ENCODE assay signal across 1 cellular context in the genomic region with DNA sequence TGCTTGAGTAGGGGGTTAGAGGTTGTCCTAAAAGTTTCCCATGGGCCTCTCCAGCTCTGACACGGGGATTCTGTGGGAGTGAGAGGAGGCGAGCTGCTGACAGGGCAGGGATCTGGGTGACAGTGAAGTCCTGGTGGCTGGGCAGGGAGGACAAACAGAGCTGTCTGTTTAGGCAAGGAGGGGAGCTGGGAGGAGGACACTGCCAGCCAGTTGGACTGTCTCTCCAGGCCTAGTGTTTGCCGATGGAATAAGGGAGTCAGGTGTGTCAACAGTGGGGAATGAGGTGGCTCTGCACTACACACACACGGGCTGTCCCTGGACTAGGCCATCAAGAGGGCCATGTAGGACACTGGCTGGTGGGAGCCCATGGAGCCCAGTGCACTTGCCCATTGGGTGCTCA.
TF ChIP-seq lines count a peak whose summit lies in the region.

No MANE protein-coding gene starts in this region.

TF ChIP-seq in HepG2, 621 proteins besides CTCF, POLR2A, EP300 and RAD21 (continued from another document and continues in another):
- TF ChIP-seq, protein P1, sequence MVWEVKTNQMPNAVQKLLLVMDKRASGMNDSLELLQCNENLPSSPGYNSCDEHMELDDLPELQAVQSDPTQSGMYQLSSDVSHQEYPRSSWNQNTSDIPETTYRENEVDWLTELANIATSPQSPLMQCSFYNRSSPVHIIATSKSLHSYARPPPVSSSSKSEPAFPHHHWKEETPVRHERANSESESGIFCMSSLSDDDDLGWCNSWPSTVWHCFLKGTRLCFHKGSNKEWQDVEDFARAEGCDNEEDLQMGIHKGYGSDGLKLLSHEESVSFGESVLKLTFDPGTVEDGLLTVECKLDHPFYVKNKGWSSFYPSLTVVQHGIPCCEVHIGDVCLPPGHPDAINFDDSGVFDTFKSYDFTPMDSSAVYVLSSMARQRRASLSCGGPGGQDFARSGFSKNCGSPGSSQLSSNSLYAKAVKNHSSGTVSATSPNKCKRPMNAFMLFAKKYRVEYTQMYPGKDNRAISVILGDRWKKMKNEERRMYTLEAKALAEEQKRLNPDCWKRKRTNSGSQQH (CRISPR knock-in tag; IDR thresholded peaks at IDR 0.05; ENCODE audit: low read depth), result no peak
- TF ChIP-seq, protein P2, sequence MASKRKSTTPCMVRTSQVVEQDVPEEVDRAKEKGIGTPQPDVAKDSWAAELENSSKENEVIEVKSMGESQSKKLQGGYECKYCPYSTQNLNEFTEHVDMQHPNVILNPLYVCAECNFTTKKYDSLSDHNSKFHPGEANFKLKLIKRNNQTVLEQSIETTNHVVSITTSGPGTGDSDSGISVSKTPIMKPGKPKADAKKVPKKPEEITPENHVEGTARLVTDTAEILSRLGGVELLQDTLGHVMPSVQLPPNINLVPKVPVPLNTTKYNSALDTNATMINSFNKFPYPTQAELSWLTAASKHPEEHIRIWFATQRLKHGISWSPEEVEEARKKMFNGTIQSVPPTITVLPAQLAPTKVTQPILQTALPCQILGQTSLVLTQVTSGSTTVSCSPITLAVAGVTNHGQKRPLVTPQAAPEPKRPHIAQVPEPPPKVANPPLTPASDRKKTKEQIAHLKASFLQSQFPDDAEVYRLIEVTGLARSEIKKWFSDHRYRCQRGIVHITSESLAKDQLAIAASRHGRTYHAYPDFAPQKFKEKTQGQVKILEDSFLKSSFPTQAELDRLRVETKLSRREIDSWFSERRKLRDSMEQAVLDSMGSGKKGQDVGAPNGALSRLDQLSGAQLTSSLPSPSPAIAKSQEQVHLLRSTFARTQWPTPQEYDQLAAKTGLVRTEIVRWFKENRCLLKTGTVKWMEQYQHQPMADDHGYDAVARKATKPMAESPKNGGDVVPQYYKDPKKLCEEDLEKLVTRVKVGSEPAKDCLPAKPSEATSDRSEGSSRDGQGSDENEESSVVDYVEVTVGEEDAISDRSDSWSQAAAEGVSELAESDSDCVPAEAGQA (IDR thresholded peaks at IDR 0.05; ENCODE audit: low read depth), result no peak
- TF ChIP-seq, protein P2 (CRISPR knock-in tag; IDR thresholded peaks at IDR 0.05; ENCODE audit: borderline replicate concordance), result no peak
- peak; percentile 65; the same call in 1 of the 2 replicates for TF ChIP-seq WIZ (CRISPR knock-in tag; IDR thresholded peaks at IDR 0.05)
- no peak for TF ChIP-seq NFE2L1 (CRISPR knock-in tag; IDR thresholded peaks at IDR 0.05; ENCODE audit: borderline replicate concordance)
- TF ChIP-seq ZNF674 (CRISPR knock-in tag; IDR thresholded peaks at IDR 0.05; ENCODE audit: low read depth), result no peak
- TF ChIP-seq FOXM1 (CRISPR knock-in tag; IDR thresholded peaks at IDR 0.05), result no peak
- TF ChIP-seq XBP1 (CRISPR knock-in tag; IDR thresholded peaks at IDR 0.05), result no peak
- TF ChIP-seq ZNF354B (CRISPR knock-in tag; IDR thresholded peaks at IDR 0.05), result no peak
- TF ChIP-seq DMAP1 (CRISPR knock-in tag; IDR thresholded peaks at IDR 0.05), result 0 out of 2 replicates have a peak, but pooled peaks have one; percentile 25
- TF ChIP-seq, protein P3, sequence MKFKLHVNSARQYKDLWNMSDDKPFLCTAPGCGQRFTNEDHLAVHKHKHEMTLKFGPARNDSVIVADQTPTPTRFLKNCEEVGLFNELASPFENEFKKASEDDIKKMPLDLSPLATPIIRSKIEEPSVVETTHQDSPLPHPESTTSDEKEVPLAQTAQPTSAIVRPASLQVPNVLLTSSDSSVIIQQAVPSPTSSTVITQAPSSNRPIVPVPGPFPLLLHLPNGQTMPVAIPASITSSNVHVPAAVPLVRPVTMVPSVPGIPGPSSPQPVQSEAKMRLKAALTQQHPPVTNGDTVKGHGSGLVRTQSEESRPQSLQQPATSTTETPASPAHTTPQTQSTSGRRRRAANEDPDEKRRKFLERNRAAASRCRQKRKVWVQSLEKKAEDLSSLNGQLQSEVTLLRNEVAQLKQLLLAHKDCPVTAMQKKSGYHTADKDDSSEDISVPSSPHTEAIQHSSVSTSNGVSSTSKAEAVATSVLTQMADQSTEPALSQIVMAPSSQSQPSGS (CRISPR knock-in tag; IDR thresholded peaks at IDR 0.05), result peak; percentile 41; the same call in 1 of the 2 replicates
- no peak; the same call in 1 of the 2 replicates for TF ChIP-seq ZNF138 (CRISPR knock-in tag; IDR thresholded peaks at IDR 0.05; ENCODE audit: low read depth)
- TF ChIP-seq ZFX (CRISPR knock-in tag; IDR thresholded peaks at IDR 0.05; ENCODE audit: low read depth), result peak; percentile 93
- 0 out of 2 replicates have a peak, but pooled peaks have one; percentile 32 for TF ChIP-seq KAT8 (CRISPR knock-in tag; IDR thresholded peaks at IDR 0.05)
- TF ChIP-seq KAT7 (CRISPR knock-in tag; IDR thresholded peaks at IDR 0.05; ENCODE audit: borderline replicate concordance), result no peak
- TF ChIP-seq SATB2 (CRISPR knock-in tag; IDR thresholded peaks at IDR 0.05), result no peak
- TF ChIP-seq TSC22D2 (CRISPR knock-in tag; IDR thresholded peaks at IDR 0.05; ENCODE audit: borderline replicate concordance), result no peak
- no peak for TF ChIP-seq GLI4 (CRISPR knock-in tag; IDR thresholded peaks at IDR 0.05; ENCODE audit: borderline replicate concordance)
- peak; percentile 92 for TF ChIP-seq ZNF263 (CRISPR knock-in tag; IDR thresholded peaks at IDR 0.05)
- TF ChIP-seq SAFB2 (CRISPR knock-in tag; IDR thresholded peaks at IDR 0.05; ENCODE audit: borderline replicate concordance, low read depth), result no peak
- TF ChIP-seq ISL2 (CRISPR knock-in tag; IDR thresholded peaks at IDR 0.05), result 0 out of 2 replicates have a peak, but pooled peaks have one; percentile 35
- TF ChIP-seq CEBPG (CRISPR knock-in tag; IDR thresholded peaks at IDR 0.05), result no peak
- no peak for TF ChIP-seq NONO (IDR thresholded peaks at IDR 0.05)
- peak; percentile 67 for TF ChIP-seq NONO (CRISPR knock-in tag; conservative IDR thresholded peaks at IDR 0.05)
- TF ChIP-seq SYNCRIP (IDR thresholded peaks at IDR 0.05; ENCODE audit: insufficient read depth, low read depth, low read length), result no peak
- TF ChIP-seq RARA (CRISPR knock-in tag; IDR thresholded peaks at IDR 0.05), result peak; percentile 50; the same call in 1 of the 2 replicates
- no peak for TF ChIP-seq FIP1L1 (IDR thresholded peaks at IDR 0.05; ENCODE audit: borderline replicate concordance, insufficient read depth, low read depth, low read length)
- TF ChIP-seq REPIN1 (CRISPR knock-in tag; IDR thresholded peaks at IDR 0.05; ENCODE audit: borderline replicate concordance, low read depth), result no peak
- TF ChIP-seq ZNF17 (CRISPR knock-in tag; IDR thresholded peaks at IDR 0.05), result no peak
- TF ChIP-seq, protein P4, sequence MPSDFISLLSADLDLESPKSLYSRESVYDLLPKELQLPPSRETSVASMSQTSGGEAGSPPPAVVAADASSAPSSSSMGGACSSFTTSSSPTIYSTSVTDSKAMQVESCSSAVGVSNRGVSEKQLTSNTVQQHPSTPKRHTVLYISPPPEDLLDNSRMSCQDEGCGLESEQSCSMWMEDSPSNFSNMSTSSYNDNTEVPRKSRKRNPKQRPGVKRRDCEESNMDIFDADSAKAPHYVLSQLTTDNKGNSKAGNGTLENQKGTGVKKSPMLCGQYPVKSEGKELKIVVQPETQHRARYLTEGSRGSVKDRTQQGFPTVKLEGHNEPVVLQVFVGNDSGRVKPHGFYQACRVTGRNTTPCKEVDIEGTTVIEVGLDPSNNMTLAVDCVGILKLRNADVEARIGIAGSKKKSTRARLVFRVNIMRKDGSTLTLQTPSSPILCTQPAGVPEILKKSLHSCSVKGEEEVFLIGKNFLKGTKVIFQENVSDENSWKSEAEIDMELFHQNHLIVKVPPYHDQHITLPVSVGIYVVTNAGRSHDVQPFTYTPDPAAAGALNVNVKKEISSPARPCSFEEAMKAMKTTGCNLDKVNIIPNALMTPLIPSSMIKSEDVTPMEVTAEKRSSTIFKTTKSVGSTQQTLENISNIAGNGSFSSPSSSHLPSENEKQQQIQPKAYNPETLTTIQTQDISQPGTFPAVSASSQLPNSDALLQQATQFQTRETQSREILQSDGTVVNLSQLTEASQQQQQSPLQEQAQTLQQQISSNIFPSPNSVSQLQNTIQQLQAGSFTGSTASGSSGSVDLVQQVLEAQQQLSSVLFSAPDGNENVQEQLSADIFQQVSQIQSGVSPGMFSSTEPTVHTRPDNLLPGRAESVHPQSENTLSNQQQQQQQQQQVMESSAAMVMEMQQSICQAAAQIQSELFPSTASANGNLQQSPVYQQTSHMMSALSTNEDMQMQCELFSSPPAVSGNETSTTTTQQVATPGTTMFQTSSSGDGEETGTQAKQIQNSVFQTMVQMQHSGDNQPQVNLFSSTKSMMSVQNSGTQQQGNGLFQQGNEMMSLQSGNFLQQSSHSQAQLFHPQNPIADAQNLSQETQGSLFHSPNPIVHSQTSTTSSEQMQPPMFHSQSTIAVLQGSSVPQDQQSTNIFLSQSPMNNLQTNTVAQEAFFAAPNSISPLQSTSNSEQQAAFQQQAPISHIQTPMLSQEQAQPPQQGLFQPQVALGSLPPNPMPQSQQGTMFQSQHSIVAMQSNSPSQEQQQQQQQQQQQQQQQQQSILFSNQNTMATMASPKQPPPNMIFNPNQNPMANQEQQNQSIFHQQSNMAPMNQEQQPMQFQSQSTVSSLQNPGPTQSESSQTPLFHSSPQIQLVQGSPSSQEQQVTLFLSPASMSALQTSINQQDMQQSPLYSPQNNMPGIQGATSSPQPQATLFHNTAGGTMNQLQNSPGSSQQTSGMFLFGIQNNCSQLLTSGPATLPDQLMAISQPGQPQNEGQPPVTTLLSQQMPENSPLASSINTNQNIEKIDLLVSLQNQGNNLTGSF (CRISPR knock-in tag; IDR thresholded peaks at IDR 0.05), result no peak
- no peak for TF ChIP-seq MAFG (CRISPR knock-in tag; IDR thresholded peaks at IDR 0.05)
- TF ChIP-seq IKZF1 (IDR thresholded peaks at IDR 0.05), result no peak
- no peak for TF ChIP-seq ZNF737 (CRISPR knock-in tag; IDR thresholded peaks at IDR 0.05; ENCODE audit: borderline replicate concordance)
- TF ChIP-seq, protein P5, sequence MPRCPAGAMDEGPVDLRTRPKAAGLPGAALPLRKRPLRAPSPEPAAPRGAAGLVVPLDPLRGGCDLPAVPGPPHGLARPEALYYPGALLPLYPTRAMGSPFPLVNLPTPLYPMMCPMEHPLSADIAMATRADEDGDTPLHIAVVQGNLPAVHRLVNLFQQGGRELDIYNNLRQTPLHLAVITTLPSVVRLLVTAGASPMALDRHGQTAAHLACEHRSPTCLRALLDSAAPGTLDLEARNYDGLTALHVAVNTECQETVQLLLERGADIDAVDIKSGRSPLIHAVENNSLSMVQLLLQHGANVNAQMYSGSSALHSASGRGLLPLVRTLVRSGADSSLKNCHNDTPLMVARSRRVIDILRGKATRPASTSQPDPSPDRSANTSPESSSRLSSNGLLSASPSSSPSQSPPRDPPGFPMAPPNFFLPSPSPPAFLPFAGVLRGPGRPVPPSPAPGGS (CRISPR knock-in tag; IDR thresholded peaks at IDR 0.05), result no peak
- TF ChIP-seq ZFP62 (CRISPR knock-in tag; IDR thresholded peaks at IDR 0.05), result no peak
- TF ChIP-seq ZKSCAN1 (IDR thresholded peaks at IDR 0.05; ENCODE audit: low read length), result no peak
- TF ChIP-seq NPAS2 (CRISPR knock-in tag; IDR thresholded peaks at IDR 0.05; ENCODE audit: borderline replicate concordance), result no peak
- TF ChIP-seq, protein P6, sequence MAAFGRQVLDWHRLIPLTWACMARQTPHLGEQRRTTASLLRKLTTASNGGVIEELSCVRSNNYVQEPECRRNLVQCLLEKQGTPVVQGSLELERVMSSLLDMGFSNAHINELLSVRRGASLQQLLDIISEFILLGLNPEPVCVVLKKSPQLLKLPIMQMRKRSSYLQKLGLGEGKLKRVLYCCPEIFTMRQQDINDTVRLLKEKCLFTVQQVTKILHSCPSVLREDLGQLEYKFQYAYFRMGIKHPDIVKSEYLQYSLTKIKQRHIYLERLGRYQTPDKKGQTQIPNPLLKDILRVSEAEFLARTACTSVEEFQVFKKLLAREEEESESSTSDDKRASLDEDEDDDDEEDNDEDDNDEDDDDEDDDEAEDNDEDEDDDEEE (CRISPR knock-in tag; IDR thresholded peaks at IDR 0.05), result no peak
- 0 out of 2 replicates have a peak, but pooled peaks have one; percentile 3 for TF ChIP-seq FOXC1 (CRISPR knock-in tag; IDR thresholded peaks at IDR 0.05; ENCODE audit: borderline replicate concordance)
- TF ChIP-seq, protein P7, sequence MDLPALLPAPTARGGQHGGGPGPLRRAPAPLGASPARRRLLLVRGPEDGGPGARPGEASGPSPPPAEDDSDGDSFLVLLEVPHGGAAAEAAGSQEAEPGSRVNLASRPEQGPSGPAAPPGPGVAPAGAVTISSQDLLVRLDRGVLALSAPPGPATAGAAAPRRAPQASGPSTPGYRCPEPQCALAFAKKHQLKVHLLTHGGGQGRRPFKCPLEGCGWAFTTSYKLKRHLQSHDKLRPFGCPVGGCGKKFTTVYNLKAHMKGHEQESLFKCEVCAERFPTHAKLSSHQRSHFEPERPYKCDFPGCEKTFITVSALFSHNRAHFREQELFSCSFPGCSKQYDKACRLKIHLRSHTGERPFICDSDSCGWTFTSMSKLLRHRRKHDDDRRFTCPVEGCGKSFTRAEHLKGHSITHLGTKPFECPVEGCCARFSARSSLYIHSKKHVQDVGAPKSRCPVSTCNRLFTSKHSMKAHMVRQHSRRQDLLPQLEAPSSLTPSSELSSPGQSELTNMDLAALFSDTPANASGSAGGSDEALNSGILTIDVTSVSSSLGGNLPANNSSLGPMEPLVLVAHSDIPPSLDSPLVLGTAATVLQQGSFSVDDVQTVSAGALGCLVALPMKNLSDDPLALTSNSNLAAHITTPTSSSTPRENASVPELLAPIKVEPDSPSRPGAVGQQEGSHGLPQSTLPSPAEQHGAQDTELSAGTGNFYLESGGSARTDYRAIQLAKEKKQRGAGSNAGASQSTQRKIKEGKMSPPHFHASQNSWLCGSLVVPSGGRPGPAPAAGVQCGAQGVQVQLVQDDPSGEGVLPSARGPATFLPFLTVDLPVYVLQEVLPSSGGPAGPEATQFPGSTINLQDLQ (CRISPR knock-in tag; IDR thresholded peaks at IDR 0.05), result no peak
- 0 out of 2 replicates have a peak, but pooled peaks have one; percentile 34 for TF ChIP-seq GATAD1 (CRISPR knock-in tag; IDR thresholded peaks at IDR 0.05)
- TF ChIP-seq POLR2G (IDR thresholded peaks at IDR 0.05; ENCODE audit: low read depth, low read length), result no peak
- peak; percentile 53; the same call in 1 of the 2 replicates for TF ChIP-seq ZNF792 (CRISPR knock-in tag; IDR thresholded peaks at IDR 0.05)
- no peak for TF ChIP-seq TCF7 (IDR thresholded peaks at IDR 0.05; ENCODE audit: low read depth)
- TF ChIP-seq ZBTB7A (CRISPR knock-in tag; IDR thresholded peaks at IDR 0.05), result no peak
